ENCODE assay signal across 8 cellular contexts in genomic region chr3:63864008-63864871, GRCh38. TPM values are rescaled to one million over a fixed set of nuclear protein-coding genes. Genes with fewer than 3 reads are reported as not detected.
DNase-seq lines count a peak whose midpoint lies in the region; ATAC-seq, FAIRE-seq and TF ChIP-seq lines count a peak whose summit lies in the region.

No MANE protein-coding gene starts in this region.

- H3K27me3 Mint-ChIP-seq in activated T-helper 2 cell treated with anti-CD3 and anti-CD28 coated beads, Interferon-gamma antibody, Interleukin-2, Interleukin-4, amounts not matched to agents 10 μg/mL and 5 μg/mL and 100 μg/mL, durations not matched to agents 14 hours and 24 hours and 36 hours (ENCODE audit: low read depth) = no peaks in the 10 kb centered on the region

- ATAC-seq in HG02610 (IDR thresholded peaks at IDR 0.05; ENCODE audit: unreplicated experiment) = peak; percentile 45

- peaks cover 25% of the 10 kb centered on the region in 2 experiments for H3K4me1 ChIP-seq in neutrophil (ENCODE audit: control insufficient read depth in 1 of 2, insufficient read depth in 1 of 2, low read depth in 1 of 2, low read length in 1 of 2)
- peaks cover 14 to 18% of the 10 kb centered on the region in 2 donors for H3K4me1 ChIP-seq in thyroid gland

- H3K27me3 ChIP-seq in neutrophil (no peaks in the 10 kb centered on the region), thyroid gland (no peaks in the 10 kb centered on the region)

- H3K9me3 Mint-ChIP-seq in activated T-helper 2 cell treated with anti-CD3 and anti-CD28 coated beads, Interferon-gamma antibody, Interleukin-2, Interleukin-4, amounts not matched to agents 10 μg/mL and 5 μg/mL and 100 μg/mL, durations not matched to agents 14 hours and 24 hours and 36 hours = no peaks in the 10 kb centered on the region

- H3K27ac Mint-ChIP-seq in activated T-helper 2 cell treated with anti-CD3 and anti-CD28 coated beads, Interferon-gamma antibody, Interleukin-2, Interleukin-4, amounts not matched to agents 10 μg/mL and 5 μg/mL and 100 μg/mL, durations not matched to agents 14 hours and 24 hours and 36 hours = peak overlapping the region; percentile 76

- H3K27ac ChIP-seq in neutrophil (peak overlapping the region; percentile 95), thyroid gland (peak overlapping the region; percentile 57 to 93 (median 79))

- 0 to 1% methylated on average over 15 to 39 of the region's 90 CpGs for WGBS in thyroid gland, 2 donors

- H3K9me3 ChIP-seq in neutrophil (no peaks in the 10 kb centered on the region), thyroid gland (no peaks in the 10 kb centered on the region)

- H3K36me3 Mint-ChIP-seq in activated T-helper 2 cell treated with anti-CD3 and anti-CD28 coated beads, Interferon-gamma antibody, Interleukin-2, Interleukin-4, amounts not matched to agents 10 μg/mL and 5 μg/mL and 100 μg/mL, durations not matched to agents 14 hours and 24 hours and 36 hours (ENCODE audit: low read depth) = peaks cover 43% of the 10 kb centered on the region

- peaks cover 7% of the 10 kb centered on the region for H3K36me3 ChIP-seq in neutrophil
- H3K36me3 ChIP-seq in thyroid gland = no peaks in the 10 kb centered on the region

- peaks cover 46% of the 10 kb centered on the region for H3K4me1 Mint-ChIP-seq in activated T-helper 2 cell treated with anti-CD3 and anti-CD28 coated beads, Interferon-gamma antibody, Interleukin-2, Interleukin-4, amounts not matched to agents 10 μg/mL and 5 μg/mL and 100 μg/mL, durations not matched to agents 14 hours and 24 hours and 36 hours (ENCODE audit: low read depth)

- no peak for FAIRE-seq in frontal cortex (lab: Jason Lieb, UNC)

- no peak for TF ChIP-seq POLR2A in thyroid gland (IDR thresholded peaks at IDR 0.05)

- DNase-seq in DMS53 (lab: John Stamatoyannopoulos, UW) = peak; percentile 59
- DNase-seq in DMS53 treated with DMSO at 0.1 percent for 48 hours (lab: John Stamatoyannopoulos, UW; ENCODE audit: unreplicated experiment) = no peak
- DNase-seq in NOMO-1 (lab: John Stamatoyannopoulos, UW; ENCODE audit: unreplicated experiment in 2 of 2) = peak; percentile 11 to 15
- DNase-seq in activated T-helper 2 cell treated with anti-CD3 and anti-CD28 coated beads, Interferon-gamma antibody, Interleukin-2, Interleukin-4, amounts not matched to agents 10 μg/mL and 5 μg/mL and 100 μg/mL, durations not matched to agents 14 hours and 24 hours and 36 hours (ENCODE audit: low spot score) = peak; percentile 44
- DNase-seq in frontal cortex (ENCODE audit: low spot score in 2 of 2) = peak; percentile 18 to 72
- peak; percentile 38 to 42 for DNase-seq in thyroid gland

- intact Hi-C loops in activated T-helper 2 cell treated with anti-CD3 and anti-CD28 coated beads, Interferon-gamma antibody, Interleukin-2, Interleukin-4, amounts not matched to agents 10 μg/mL and 5 μg/mL and 100 μg/mL, durations not matched to agents 14 hours and 24 hours and 36 hours (cut with micrococcal nuclease) = loop anchor here (1.0 to 10.0 kb wide), 3 partner anchors 47 to 161 kb away; partner anchors contain the start of gene PSMD6
- intact Hi-C loops in thyroid gland (cut with DNase I) = loop anchor here (10.0 kb wide), 1 partner anchor 51 kb away; the partner anchor contains the start of gene SCAANT1

- peak overlapping the region; percentile 68 to 89 for H3K4me3 ChIP-seq in neutrophil (ENCODE audit: low read depth in 1 of 2, low read length in 1 of 2)
- peak overlapping the region; percentile 55 to 93 (median 74) for H3K4me3 ChIP-seq in thyroid gland (replicated peaks in 1 of 3)

- TF ChIP-seq CTCF in neutrophil (IDR thresholded peaks at IDR 0.05) (no peak), thyroid gland (IDR thresholded peaks at IDR 0.05) (no peak)

- peak overlapping the region; percentile 81 for H3K4me3 Mint-ChIP-seq in activated T-helper 2 cell treated with anti-CD3 and anti-CD28 coated beads, Interferon-gamma antibody, Interleukin-2, Interleukin-4, amounts not matched to agents 10 μg/mL and 5 μg/mL and 100 μg/mL, durations not matched to agents 14 hours and 24 hours and 36 hours (ENCODE audit: low read depth)

RNA-seq across cellular contexts. Expression of gene ATXN7, which starts 0.6 kb away (rescaled TPM):
- 42.8 and 44.0 TPM in 2 replicates for total RNA-seq in activated T-helper 2 cell treated with anti-CD3 and anti-CD28 coated beads, Interferon-gamma antibody, Interleukin-2, Interleukin-4, amounts not matched to agents 10 μg/mL and 5 μg/mL and 100 μg/mL, durations not matched to agents 14 hours and 24 hours and 36 hours
- 6.9 TPM for total RNA-seq in frontal cortex
- 10 to 100 TPM; 23.2 to 51.8 (median 33.8) TPM for total RNA-seq in thyroid gland

RNA-seq across cellular contexts. Expression of gene THOC7, which starts 0.6 kb away (rescaled TPM):
- total RNA-seq in activated T-helper 2 cell treated with anti-CD3 and anti-CD28 coated beads, Interferon-gamma antibody, Interleukin-2, Interleukin-4, amounts not matched to agents 10 μg/mL and 5 μg/mL and 100 μg/mL, durations not matched to agents 14 hours and 24 hours and 36 hours = 103 and 107 TPM in 2 replicates
- total RNA-seq in frontal cortex (48.1 TPM), thyroid gland (10 to 100 TPM; 39.7 to 80.9 (median 43.1) TPM)

RNA-seq across cellular contexts. Expression of gene C3orf49, which starts 45.1 kb away (rescaled TPM):
- total RNA-seq in activated T-helper 2 cell treated with anti-CD3 and anti-CD28 coated beads, Interferon-gamma antibody, Interleukin-2, Interleukin-4, amounts not matched to agents 10 μg/mL and 5 μg/mL and 100 μg/mL, durations not matched to agents 14 hours and 24 hours and 36 hours = not detected in 2 replicates
- total RNA-seq in frontal cortex (not detected), thyroid gland (not detected)

RNA-seq across cellular contexts. Expression of gene SCAANT1, which starts 47.9 kb away (rescaled TPM):
- total RNA-seq in activated T-helper 2 cell treated with anti-CD3 and anti-CD28 coated beads, Interferon-gamma antibody, Interleukin-2, Interleukin-4, amounts not matched to agents 10 μg/mL and 5 μg/mL and 100 μg/mL, durations not matched to agents 14 hours and 24 hours and 36 hours = 1.8 TPM in 1 of 2 replicates, not detected in the other
- total RNA-seq in frontal cortex (not detected), thyroid gland (not detected)
